Comparison of ENCODE assay signal across 12 cellular contexts in genomic region chr20:5149892-5150225, GRCh38.
"Had no signal": no experiment of that assay in that cellular context is flagged by ENCODE, and none has a peak within 500 bp of the region (broad histone marks: within the 10 kb centered on the region; RNA-seq: fewer than 3 reads in every experiment).

No MANE protein-coding gene starts in this region.

- H3K4me3 ChIP-seq: breast epithelium had no signal

- H3K9me3 Mint-ChIP-seq: activated naive CD8-positive, alpha-beta T cell treated with anti-CD3 and anti-CD28 coated beads, Interleukin-2, amount 10 ng/mL, durations not matched to agents 7 days and 5 days; memory B cell; nephron had no signal

- H3K27me3 Mint-ChIP-seq: activated naive CD8-positive, alpha-beta T cell treated with anti-CD3 and anti-CD28 coated beads, Interleukin-2, amount 10 ng/mL, durations not matched to agents 7 days and 5 days; memory B cell had no signal

- H3K36me3 ChIP-seq: breast epithelium had no signal

- DNase-seq: activated gamma-delta T cell; activated naive CD8-positive, alpha-beta T cell treated with anti-CD3 and anti-CD28 coated beads, Interleukin-2, amount 10 ng/mL, durations not matched to agents 7 days and 5 days; anterior cingulate cortex; effector CD4-positive, alpha-beta T cell; occipital lobe; stimulated activated CD4-positive, alpha-beta T cell treated with anti-CD3 and anti-CD28 coated beads, Interleukin-4, amount 100 ng/mL, for 1 hour; stimulated activated CD8-positive, alpha-beta memory T cell treated with anti-CD3 and anti-CD28 coated beads, Interleukin-4, amount 100 ng/mL, for 48 hours; stimulated activated naive CD8-positive, alpha-beta T cell treated with anti-CD3 and anti-CD28 coated beads, Interleukin-15, Interleukin-2, amounts not matched to agents 100 U/mL and 50 U/mL, for 24 hours had no signal

- H3K4me3 Mint-ChIP-seq: activated naive CD8-positive, alpha-beta T cell treated with anti-CD3 and anti-CD28 coated beads, Interleukin-2, amount 10 ng/mL, durations not matched to agents 7 days and 5 days; memory B cell; nephron had no signal

- H3K4me1 ChIP-seq: breast epithelium had no signal

- H3K9me3 ChIP-seq: breast epithelium had no signal

- H3K27me3 ChIP-seq: breast epithelium had no signal

- H3K27ac Mint-ChIP-seq: activated naive CD8-positive, alpha-beta T cell treated with anti-CD3 and anti-CD28 coated beads, Interleukin-2, amount 10 ng/mL, durations not matched to agents 7 days and 5 days; memory B cell; nephron had no signal

- ATAC-seq: activated CD4-positive, CD25-positive, alpha-beta regulatory T cell treated with anti-CD3 and anti-CD28 coated beads, Interleukin-2, amount 50 U/mL, for 24 hours; stimulated activated naive CD8-positive, alpha-beta T cell treated with anti-CD3 and anti-CD28 coated beads, Interleukin-15, Interleukin-2, amounts not matched to agents 100 U/mL and 50 U/mL, for 24 hours had no signal
